Comparison of ENCODE assay signal across 24 cellular contexts in genomic region chr17:62971853-62972252, GRCh38.
"Had no signal": no experiment of that assay in that cellular context is flagged by ENCODE, and none has a peak within 500 bp of the region (broad histone marks: within the 10 kb centered on the region; RNA-seq: fewer than 3 reads in every experiment).

No MANE protein-coding gene starts in this region.

- H3K9ac ChIP-seq: KMS-11 had no signal

- H3K27me3 ChIP-seq: Peyer's patch, SJSA1 had no signal

- H2AFZ ChIP-seq: PC-9 had no signal

- H3K36me3 ChIP-seq: Peyer's patch, SJSA1 had no signal

- H3K4me3 ChIP-seq: PC-9, Peyer's patch, SJSA1, SK-N-MC had no signal

- DNase-seq: Kasumi-1; MM.1S; NCI-H1092 treated with DMSO at 0.1 percent for 48 hours; NCI-H1436; NCI-H187; NCI-H2029; NCI-H2081 treated with DMSO at 0.1 percent for 48 hours; NCI-H2171; NCI-H226; NCI-H446; NCI-H510A; NCI-H524 treated with DMSO at 0.1 percent for 48 hours; NCI-H69; NCI-H774; NK-92 treated with Interleukin-12 subunit alpha and Interleukin-12 subunit beta, amount 100 ng/mL, for 24 hours; PC-9; Peyer's patch; Right ventricle myocardium superior; SIG-M5; T-helper 1 cell had no signal

- H3K4me2 ChIP-seq: KMS-11, PC-9 had no signal

- H3K9me3 ChIP-seq: Peyer's patch, SJSA1 had no signal

- H3K27ac ChIP-seq: HL-60, KMS-11, PC-9, Peyer's patch, SJSA1, SK-N-MC had no signal
